24 cellular contexts compared by ENCODE assay signal in the genomic region with DNA sequence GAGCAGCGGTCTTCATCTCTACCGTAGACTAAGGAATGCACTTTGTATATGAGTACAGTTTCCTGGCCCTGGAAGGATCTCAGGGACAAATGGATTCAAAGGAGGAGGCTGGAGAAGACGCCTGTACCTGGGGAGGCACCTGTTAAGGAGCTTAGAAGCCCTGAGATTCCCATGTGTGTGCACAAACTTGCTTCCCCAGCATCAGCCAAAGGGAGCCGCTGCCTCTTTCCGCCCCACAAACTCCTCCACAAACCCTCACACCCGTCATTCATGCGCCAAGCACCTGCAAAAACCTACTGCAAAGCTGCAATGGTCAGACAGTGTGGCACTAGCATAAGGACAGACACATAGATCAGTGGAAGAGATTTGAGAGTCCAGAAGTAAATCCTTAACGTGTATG.
"Had no signal": no experiment of that assay in that cellular context is flagged by ENCODE, and none has a peak within 500 bp of the region (broad histone marks: within the 10 kb centered on the region; RNA-seq: fewer than 3 reads in every experiment).

No MANE protein-coding gene starts in this region.

- DNase-seq: activated CD4-positive, alpha-beta memory T cell treated with anti-CD3 and anti-CD28 coated beads, Interleukin-2, amount 10 ng/mL, durations not matched to agents 7 days and 5 days; activated CD4-positive, alpha-beta T cell treated with anti-CD3 and anti-CD28 coated beads for 1 hour; activated CD4-positive, alpha-beta T cell treated with anti-CD3 and anti-CD28 coated beads, Interleukin-2, amount 10 ng/mL, durations not matched to agents 7 days and 5 days; activated CD8-positive, alpha-beta memory T cell treated with anti-CD3 and anti-CD28 coated beads, Interleukin-2, amount 50 U/mL, for 48 hours; activated gamma-delta T cell; activated naive CD4-positive, alpha-beta T cell treated with anti-CD3 and anti-CD28 coated beads, Interleukin-2, amount 10 ng/mL, durations not matched to agents 7 days and 5 days; activated T-cell treated with anti-CD3 and anti-CD28 coated beads, Interleukin-2, amount 50 U/mL, for 24 hours; dermis blood vessel endothelial cell; effector CD8-positive, alpha-beta T cell; left lung; lower lobe of right lung; mesenchymal stem cell; naive thymus-derived CD8-positive, alpha-beta T cell; ovary; sigmoid colon; small intestine; stimulated activated CD4-positive, alpha-beta T cell treated with anti-CD3 and anti-CD28 coated beads, Interleukin-1b, Interleukin-23, amount 100 ng/mL, for 48 hours; stimulated activated CD4-positive, alpha-beta T cell treated with anti-CD3 and anti-CD28 coated beads, Interleukin-4, amount 100 ng/mL, for 4 hours; stimulated activated CD8-positive, alpha-beta memory T cell treated with anti-CD3 and anti-CD28 coated beads, Interleukin-4, amount 100 ng/mL, for 48 hours; stimulated activated naive CD8-positive, alpha-beta T cell treated with anti-CD3 and anti-CD28 coated beads, Interleukin-15, amount 100 ng/mL, for 72 hours; substantia nigra; T1000; upper lobe of right lung had no signal

- ATAC-seq: left lung; lower lobe of right lung; naive thymus-derived CD8-positive, alpha-beta T cell; stimulated activated memory B cell treated with anti-CD40 and anti-IgM and Interleukin-4, amounts not matched to agents 10 μg/mL and 1 μg/mL and 100 μg/mL, for 72 hours; stimulated activated naive CD8-positive, alpha-beta T cell treated with anti-CD3 and anti-CD28 coated beads, Interleukin-15, amount 100 ng/mL, for 72 hours; upper lobe of right lung had no signal

- H3K4me1 ChIP-seq: lower lobe of right lung had no signal

- H3K27ac ChIP-seq: left lung, lower lobe of right lung, ovary, sigmoid colon, upper lobe of right lung had no signal

- H3K27me3 ChIP-seq: ovary had no signal

- H3K4me3 ChIP-seq: left lung, ovary, upper lobe of right lung had no signal

- H3K9me3 ChIP-seq: left lung, lower lobe of right lung, ovary, sigmoid colon, upper lobe of right lung had no signal

- H3K36me3 ChIP-seq: left lung, lower lobe of right lung, ovary, sigmoid colon, upper lobe of right lung had no signal
